Comparison of ENCODE assay signal across 8 cellular contexts in the genomic region with DNA sequence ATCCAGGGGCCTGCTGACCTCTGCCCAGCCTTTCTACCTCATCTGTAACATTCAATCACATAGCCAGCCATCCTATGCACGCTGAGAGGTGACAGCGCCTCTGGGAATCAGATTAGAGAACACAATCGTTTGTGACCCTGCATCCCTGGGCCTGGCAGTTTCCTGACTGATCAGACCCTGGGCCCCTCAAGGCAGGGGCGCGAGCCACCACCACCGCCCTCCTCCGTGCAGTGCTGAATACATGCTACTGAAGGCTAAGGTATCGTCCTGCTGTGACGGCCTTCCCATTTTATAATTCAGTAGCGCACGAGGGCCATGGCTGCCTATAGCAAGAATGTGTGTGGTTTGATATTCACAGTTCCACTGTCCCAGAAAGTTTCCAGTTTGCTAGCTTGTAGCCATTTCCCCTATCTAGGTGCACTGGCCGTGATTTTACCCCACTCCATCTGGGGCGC. TPM values are rescaled to one million over a fixed set of nuclear protein-coding genes. Genes with fewer than 3 reads are reported as not detected.
A peak's percentile ranks its signal among the peaks of the same experiment; 100 is the strongest.
DNase-seq lines count a peak whose midpoint lies in the region; ATAC-seq and TF ChIP-seq lines count a peak whose summit lies in the region.

No MANE protein-coding gene starts in this region.

- H3K4me1 Mint-ChIP-seq in activated T-cell treated with anti-CD3 and anti-CD28 coated beads, Interleukin-2, amount 50 U/mL, for 72 hours (ENCODE audit: low read depth): peaks cover 28% of the 10 kb centered on the region
- H3K4me1 Mint-ChIP-seq in activated CD4-positive, alpha-beta memory T cell treated with anti-CD3 and anti-CD28 coated beads, Interleukin-2, amount 10 ng/mL, durations not matched to agents 7 days and 5 days: peaks cover 31% of the 10 kb centered on the region

- H3K4me3 ChIP-seq in iPS DF 6.9 (ENCODE audit: low read length) (peak overlapping the region; percentile 85; the same call in 1 of the 2 replicates), smooth muscle cell (peak overlapping the region; percentile 67)

- H3K27me3 Mint-ChIP-seq in activated T-cell treated with anti-CD3 and anti-CD28 coated beads, Interleukin-2, amount 50 U/mL, for 72 hours (ENCODE audit: low read depth): peaks cover 11% of the 10 kb centered on the region
- peaks cover 14% of the 10 kb centered on the region for H3K27me3 Mint-ChIP-seq in activated CD4-positive, alpha-beta memory T cell treated with anti-CD3 and anti-CD28 coated beads, Interleukin-2, amount 10 ng/mL, durations not matched to agents 7 days and 5 days

- peak overlapping the region; percentile 97 for H3K27ac Mint-ChIP-seq in activated T-cell treated with anti-CD3 and anti-CD28 coated beads, Interleukin-2, amount 50 U/mL, for 72 hours
- peak overlapping the region; percentile 89 for H3K27ac Mint-ChIP-seq in activated CD4-positive, alpha-beta memory T cell treated with anti-CD3 and anti-CD28 coated beads, Interleukin-2, amount 10 ng/mL, durations not matched to agents 7 days and 5 days

- peak overlapping the region; percentile 95 to 97 for H3K4me3 Mint-ChIP-seq in activated T-cell treated with anti-CD3 and anti-CD28 coated beads, Interleukin-2, amount 50 U/mL, for 72 hours
- H3K4me3 Mint-ChIP-seq in activated CD4-positive, alpha-beta memory T cell treated with anti-CD3 and anti-CD28 coated beads, Interleukin-2, amount 10 ng/mL, durations not matched to agents 7 days and 5 days: peak overlapping the region; percentile 83

- H3K27me3 ChIP-seq in iPS DF 6.9 (ENCODE audit: control insufficient read depth, insufficient read depth, low read length) (no peaks in the 10 kb centered on the region; the same call in 1 of the 2 replicates), smooth muscle cell (ENCODE audit: low read depth) (no peaks in the 10 kb centered on the region)

- H4K20me1 ChIP-seq in smooth muscle cell (ENCODE audit: low read depth): peaks cover 33% of the 10 kb centered on the region

- H3K4me1 ChIP-seq in iPS DF 6.9 (ENCODE audit: control insufficient read depth, insufficient read depth, low read length) (no peaks in the 10 kb centered on the region), smooth muscle cell (ENCODE audit: low read depth) (peaks cover 11% of the 10 kb centered on the region)

- TF ChIP-seq CTCF in smooth muscle cell (IDR thresholded peaks at IDR 0.05; ENCODE audit: borderline replicate concordance, insufficient read depth, poor library complexity, severe bottlenecking): no peak

- H3K27ac ChIP-seq in iPS DF 6.9 (ENCODE audit: low read length): no peak overlapping the region
- peak overlapping the region; percentile 52 for H3K27ac ChIP-seq in smooth muscle cell (ENCODE audit: low read depth)

- ATAC-seq in activated T-cell treated with anti-CD3 and anti-CD28 coated beads, Interleukin-2, amount 50 U/mL, for 72 hours (replicated peaks in 1 of 2): no peak
- no peak for ATAC-seq in GM19467 (IDR thresholded peaks at IDR 0.05; ENCODE audit: unreplicated experiment)

- H3K9me3 ChIP-seq in iPS DF 6.9 (ENCODE audit: control insufficient read depth, insufficient read depth, low read length) (no peaks in the 10 kb centered on the region), smooth muscle cell (replicated peaks; ENCODE audit: low read depth) (no peaks in the 10 kb centered on the region)

- H3K79me2 ChIP-seq in smooth muscle cell (ENCODE audit: low read depth): peaks cover 25% of the 10 kb centered on the region

- peaks cover 3 to 12% of the 10 kb centered on the region in 2 donors for H3K36me3 Mint-ChIP-seq in activated T-cell treated with anti-CD3 and anti-CD28 coated beads, Interleukin-2, amount 50 U/mL, for 72 hours (ENCODE audit: insufficient read depth in 2 of 2)
- H3K36me3 Mint-ChIP-seq in activated CD4-positive, alpha-beta memory T cell treated with anti-CD3 and anti-CD28 coated beads, Interleukin-2, amount 10 ng/mL, durations not matched to agents 7 days and 5 days (ENCODE audit: low read depth): peaks cover 22% of the 10 kb centered on the region

- peak overlapping the region; percentile 90 for H3K4me2 ChIP-seq in smooth muscle cell

- WGBS in iPS DF 6.9 (ENCODE audit: insufficient coverage, insufficient read length): no CpG with 5 or more reads among the region's 13 CpGs
- WGBS in smooth muscle cell (ENCODE audit: low lambda C conversion rate): 11% methylated on average over 13 of the region's 13 CpGs

- DNase-seq in activated T-cell treated with anti-CD3 and anti-CD28 coated beads, Interleukin-2, amount 50 U/mL, for 72 hours: no peak
- DNase-seq in activated T-cell treated with anti-CD3 and anti-CD28 coated beads, Interleukin-2, amount 50 U/mL, for 48 hours: no peak
- DNase-seq in activated CD4-positive, alpha-beta memory T cell treated with anti-CD3 and anti-CD28 coated beads, Interleukin-2, amount 10 ng/mL, durations not matched to agents 7 days and 5 days: no peak
- DNase-seq in iPS DF 6.9 (ENCODE audit: low read depth, low spot score) (no peak), smooth muscle cell (lab: John Stamatoyannopoulos, UW; ENCODE audit: unreplicated experiment) (no peak), GM19240 (ENCODE audit: insufficient read length, low spot score) (no peak), dermis blood vessel endothelial cell (no peak)

- POLR2A ChIA-PET in activated CD4-positive, alpha-beta memory T cell treated with anti-CD3 and anti-CD28 coated beads, Interleukin-2, amount 10 ng/mL, durations not matched to agents 7 days and 5 days (lab: Charles Lee): interaction anchor here (0.6 to 1.8 kb wide), 4 partner anchors 9 to 1798 kb away, joined by 3 to 18 read pairs (median 3); no protein-coding TSS in a partner anchor

- H3K36me3 ChIP-seq in iPS DF 6.9 (ENCODE audit: control insufficient read depth, insufficient read depth, low read length): no peaks in the 10 kb centered on the region
- no peaks in the 10 kb centered on the region for H3K36me3 ChIP-seq in smooth muscle cell (ENCODE audit: low read depth)

- H3K9me3 Mint-ChIP-seq in activated T-cell treated with anti-CD3 and anti-CD28 coated beads, Interleukin-2, amount 50 U/mL, for 72 hours: no peaks in the 10 kb centered on the region
- no peaks in the 10 kb centered on the region for H3K9me3 Mint-ChIP-seq in activated CD4-positive, alpha-beta memory T cell treated with anti-CD3 and anti-CD28 coated beads, Interleukin-2, amount 10 ng/mL, durations not matched to agents 7 days and 5 days

- H3F3A ChIP-seq in smooth muscle cell (ENCODE audit: low read depth): no peaks in the 10 kb centered on the region

- peak overlapping the region; percentile 93 for H2AFZ ChIP-seq in smooth muscle cell (ENCODE audit: low read depth)

- CTCF ChIA-PET in activated CD4-positive, alpha-beta memory T cell treated with anti-CD3 and anti-CD28 coated beads, Interleukin-2, amount 10 ng/mL, durations not matched to agents 7 days and 5 days (lab: Charles Lee): interaction anchor here (1.9 kb wide), 2 partner anchors 16 to 85 kb away, joined by 6 to 9 read pairs; a partner anchor contains a TSS

- H3K9ac ChIP-seq in smooth muscle cell (ENCODE audit: low read depth): no peak overlapping the region

RNA-seq across cellular contexts. Expression of a gene that starts 1.2 kb away (rescaled TPM):
- 10 to 100 TPM; 16.1 to 18.1 TPM for total RNA-seq in activated T-cell treated with anti-CD3 and anti-CD28 coated beads, Interleukin-2, amount 50 U/mL, for 72 hours
- total RNA-seq in activated CD4-positive, alpha-beta memory T cell treated with anti-CD3 and anti-CD28 coated beads, Interleukin-2, amount 10 ng/mL, durations not matched to agents 7 days and 5 days: 10 to 100 TPM; 18.5 to 24.6 TPM
- total RNA-seq in smooth muscle cell (7.4 and 8.7 TPM in 2 replicates), dermis blood vessel endothelial cell (20.1 and 44.8 TPM in 2 replicates)
- 6.6 and 6.7 TPM in 2 replicates for polyA plus RNA-seq in smooth muscle cell
